ENCODE assay signal across 8 cellular contexts in genomic region chr14:91418387-91419043, GRCh38. TPM values are rescaled to one million over a fixed set of nuclear protein-coding genes. Genes with fewer than 3 reads are reported as not detected.
A peak's percentile ranks its signal among the peaks of the same experiment; 100 is the strongest.
DNase-seq lines count a peak whose midpoint lies in the region; ATAC-seq and TF ChIP-seq lines count a peak whose summit lies in the region.

No MANE protein-coding gene starts in this region.

- no peaks in the 10 kb centered on the region for H3K9me3 Mint-ChIP-seq in WTC11

- no peaks in the 10 kb centered on the region; the same call in 1 of the 2 replicates for H3K27me3 Mint-ChIP-seq in WTC11 (ENCODE audit: low read depth)

- H3K36me3 Mint-ChIP-seq in WTC11, result peaks cover 5% of the 10 kb centered on the region; the same call in 1 of the 2 replicates

- POLR2A ChIA-PET in WTC11 (lab: Charles Lee), result interaction anchor here (0.6 to 0.7 kb wide), 2 partner anchors 64 to 69 kb away, joined by 3 read pairs; no protein-coding TSS in a partner anchor

- peak; percentile 94 for TF ChIP-seq CTCF in AG09319 (IDR thresholded peaks at IDR 0.05; ENCODE audit: low read depth, low read length)
- TF ChIP-seq CTCF in WTC11 (IDR thresholded peaks at IDR 0.05), result peak; percentile 98

- CTCF ChIA-PET in WTC11 (lab: Charles Lee), result interaction anchor here (0.7 to 7.0 kb wide), 19 partner anchors 9 to 493 kb away, joined by 3 to 97 read pairs (median 4); no protein-coding TSS in a partner anchor

- H3K27ac Mint-ChIP-seq in WTC11, result no peak overlapping the region

- ATAC-seq in GM18517 (IDR thresholded peaks at IDR 0.05; ENCODE audit: unreplicated experiment), result peak; percentile 36
- ATAC-seq in WTC11, result peak; percentile 23

- peaks cover 35% of the 10 kb centered on the region for H3K4me1 Mint-ChIP-seq in WTC11

- DNase-seq in AG09319 (ENCODE audit: extremely low read depth, low read depth), result no peak
- peak; percentile 6 for DNase-seq in NCI-H1048 (lab: John Stamatoyannopoulos, UW)
- DNase-seq in WTC11 (ENCODE audit: low spot score), result peak; percentile 83
- DNase-seq in central memory CD4-positive, alpha-beta T cell, result peak; percentile 81
- DNase-seq in kidney glomerular epithelial cell (lab: John Stamatoyannopoulos, UW), result peak; percentile 25
- DNase-seq in stimulated activated CD4-positive, alpha-beta T cell treated with anti-CD3 and anti-CD28 coated beads, Interleukin-1b, Interleukin-23, amount 100 ng/mL, for 24 hours (ENCODE audit: low read depth in 4 of 4, low spot score in 1 of 4), result peak in 3 of 4 experiments; percentile 50 to 71 (median 68)
- DNase-seq in SKM-1 treated with dmso at 0.1 percent for 144 hours (lab: John Stamatoyannopoulos, UW; ENCODE audit: unreplicated experiment), result no peak

- peak overlapping the region; percentile 53 for H3K4me3 Mint-ChIP-seq in WTC11

TF ChIP-seq in WTC11, 78 proteins besides CTCF, POLR2A, EP300 and RAD21 (continues in another document):
- TF ChIP-seq ZNF263 (CRISPR knock-in tag; IDR thresholded peaks at IDR 0.05; ENCODE audit: low read depth) (0 out of 2 replicates have a peak, but pooled peaks have one; percentile 12), ZNF423 (CRISPR knock-in tag; IDR thresholded peaks at IDR 0.05) (no peak), SOX15 (CRISPR knock-in tag; IDR thresholded peaks at IDR 0.05) (no peak), PRRX2 (CRISPR knock-in tag; IDR thresholded peaks at IDR 0.05) (no peak), ZBTB21 (CRISPR knock-in tag; IDR thresholded peaks at IDR 0.05; ENCODE audit: borderline replicate concordance) (no peak), TCF7 (CRISPR knock-in tag; IDR thresholded peaks at IDR 0.05; ENCODE audit: low read depth) (peak; percentile 11; the same call in 1 of the 2 replicates), ETV6 (CRISPR knock-in tag; IDR thresholded peaks at IDR 0.05) (0 out of 2 replicates have a peak, but pooled peaks have one; percentile 16)
- TF ChIP-seq, protein P1, sequence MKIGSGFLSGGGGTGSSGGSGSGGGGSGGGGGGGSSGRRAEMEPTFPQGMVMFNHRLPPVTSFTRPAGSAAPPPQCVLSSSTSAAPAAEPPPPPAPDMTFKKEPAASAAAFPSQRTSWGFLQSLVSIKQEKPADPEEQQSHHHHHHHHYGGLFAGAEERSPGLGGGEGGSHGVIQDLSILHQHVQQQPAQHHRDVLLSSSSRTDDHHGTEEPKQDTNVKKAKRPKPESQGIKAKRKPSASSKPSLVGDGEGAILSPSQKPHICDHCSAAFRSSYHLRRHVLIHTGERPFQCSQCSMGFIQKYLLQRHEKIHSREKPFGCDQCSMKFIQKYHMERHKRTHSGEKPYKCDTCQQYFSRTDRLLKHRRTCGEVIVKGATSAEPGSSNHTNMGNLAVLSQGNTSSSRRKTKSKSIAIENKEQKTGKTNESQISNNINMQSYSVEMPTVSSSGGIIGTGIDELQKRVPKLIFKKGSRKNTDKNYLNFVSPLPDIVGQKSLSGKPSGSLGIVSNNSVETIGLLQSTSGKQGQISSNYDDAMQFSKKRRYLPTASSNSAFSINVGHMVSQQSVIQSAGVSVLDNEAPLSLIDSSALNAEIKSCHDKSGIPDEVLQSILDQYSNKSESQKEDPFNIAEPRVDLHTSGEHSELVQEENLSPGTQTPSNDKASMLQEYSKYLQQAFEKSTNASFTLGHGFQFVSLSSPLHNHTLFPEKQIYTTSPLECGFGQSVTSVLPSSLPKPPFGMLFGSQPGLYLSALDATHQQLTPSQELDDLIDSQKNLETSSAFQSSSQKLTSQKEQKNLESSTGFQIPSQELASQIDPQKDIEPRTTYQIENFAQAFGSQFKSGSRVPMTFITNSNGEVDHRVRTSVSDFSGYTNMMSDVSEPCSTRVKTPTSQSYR (CRISPR knock-in tag; IDR thresholded peaks at IDR 0.05), result no peak
- TF ChIP-seq, protein P2, sequence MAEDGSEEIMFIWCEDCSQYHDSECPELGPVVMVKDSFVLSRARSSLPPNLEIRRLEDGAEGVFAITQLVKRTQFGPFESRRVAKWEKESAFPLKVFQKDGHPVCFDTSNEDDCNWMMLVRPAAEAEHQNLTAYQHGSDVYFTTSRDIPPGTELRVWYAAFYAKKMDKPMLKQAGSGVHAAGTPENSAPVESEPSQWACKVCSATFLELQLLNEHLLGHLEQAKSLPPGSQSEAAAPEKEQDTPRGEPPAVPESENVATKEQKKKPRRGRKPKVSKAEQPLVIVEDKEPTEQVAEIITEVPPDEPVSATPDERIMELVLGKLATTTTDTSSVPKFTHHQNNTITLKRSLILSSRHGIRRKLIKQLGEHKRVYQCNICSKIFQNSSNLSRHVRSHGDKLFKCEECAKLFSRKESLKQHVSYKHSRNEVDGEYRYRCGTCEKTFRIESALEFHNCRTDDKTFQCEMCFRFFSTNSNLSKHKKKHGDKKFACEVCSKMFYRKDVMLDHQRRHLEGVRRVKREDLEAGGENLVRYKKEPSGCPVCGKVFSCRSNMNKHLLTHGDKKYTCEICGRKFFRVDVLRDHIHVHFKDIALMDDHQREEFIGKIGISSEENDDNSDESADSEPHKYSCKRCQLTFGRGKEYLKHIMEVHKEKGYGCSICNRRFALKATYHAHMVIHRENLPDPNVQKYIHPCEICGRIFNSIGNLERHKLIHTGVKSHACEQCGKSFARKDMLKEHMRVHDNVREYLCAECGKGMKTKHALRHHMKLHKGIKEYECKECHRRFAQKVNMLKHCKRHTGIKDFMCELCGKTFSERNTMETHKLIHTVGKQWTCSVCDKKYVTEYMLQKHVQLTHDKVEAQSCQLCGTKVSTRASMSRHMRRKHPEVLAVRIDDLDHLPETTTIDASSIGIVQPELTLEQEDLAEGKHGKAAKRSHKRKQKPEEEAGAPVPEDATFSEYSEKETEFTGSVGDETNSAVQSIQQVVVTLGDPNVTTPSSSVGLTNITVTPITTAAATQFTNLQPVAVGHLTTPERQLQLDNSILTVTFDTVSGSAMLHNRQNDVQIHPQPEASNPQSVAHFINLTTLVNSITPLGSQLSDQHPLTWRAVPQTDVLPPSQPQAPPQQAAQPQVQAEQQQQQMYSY (CRISPR knock-in tag; IDR thresholded peaks at IDR 0.05), result peak; percentile 26
- TF ChIP-seq, protein P3, sequence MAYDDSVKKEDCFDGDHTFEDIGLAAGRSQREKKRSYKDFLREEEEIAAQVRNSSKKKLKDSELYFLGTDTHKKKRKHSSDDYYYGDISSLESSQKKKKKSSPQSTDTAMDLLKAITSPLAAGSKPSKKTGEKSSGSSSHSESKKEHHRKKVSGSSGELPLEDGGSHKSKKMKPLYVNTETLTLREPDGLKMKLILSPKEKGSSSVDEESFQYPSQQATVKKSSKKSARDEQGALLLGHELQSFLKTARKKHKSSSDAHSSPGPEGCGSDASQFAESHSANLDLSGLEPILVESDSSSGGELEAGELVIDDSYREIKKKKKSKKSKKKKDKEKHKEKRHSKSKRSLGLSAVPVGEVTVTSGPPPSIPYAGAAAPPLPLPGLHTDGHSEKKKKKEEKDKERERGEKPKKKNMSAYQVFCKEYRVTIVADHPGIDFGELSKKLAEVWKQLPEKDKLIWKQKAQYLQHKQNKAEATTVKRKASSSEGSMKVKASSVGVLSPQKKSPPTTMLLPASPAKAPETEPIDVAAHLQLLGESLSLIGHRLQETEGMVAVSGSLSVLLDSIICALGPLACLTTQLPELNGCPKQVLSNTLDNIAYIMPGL (CRISPR knock-in tag; IDR thresholded peaks at IDR 0.05), result peak; percentile 73
- TF ChIP-seq, protein P4, sequence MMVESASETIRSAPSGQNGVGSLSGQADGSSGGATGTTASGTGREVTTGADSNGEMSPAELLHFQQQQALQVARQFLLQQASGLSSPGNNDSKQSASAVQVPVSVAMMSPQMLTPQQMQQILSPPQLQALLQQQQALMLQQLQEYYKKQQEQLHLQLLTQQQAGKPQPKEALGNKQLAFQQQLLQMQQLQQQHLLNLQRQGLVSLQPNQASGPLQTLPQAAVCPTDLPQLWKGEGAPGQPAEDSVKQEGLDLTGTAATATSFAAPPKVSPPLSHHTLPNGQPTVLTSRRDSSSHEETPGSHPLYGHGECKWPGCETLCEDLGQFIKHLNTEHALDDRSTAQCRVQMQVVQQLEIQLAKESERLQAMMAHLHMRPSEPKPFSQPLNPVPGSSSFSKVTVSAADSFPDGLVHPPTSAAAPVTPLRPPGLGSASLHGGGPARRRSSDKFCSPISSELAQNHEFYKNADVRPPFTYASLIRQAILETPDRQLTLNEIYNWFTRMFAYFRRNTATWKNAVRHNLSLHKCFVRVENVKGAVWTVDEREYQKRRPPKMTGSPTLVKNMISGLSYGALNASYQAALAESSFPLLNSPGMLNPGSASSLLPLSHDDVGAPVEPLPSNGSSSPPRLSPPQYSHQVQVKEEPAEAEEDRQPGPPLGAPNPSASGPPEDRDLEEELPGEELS (CRISPR knock-in tag; IDR thresholded peaks at IDR 0.05), result peak; percentile 24; the same call in 1 of the 2 replicates
- TF ChIP-seq, protein P5, sequence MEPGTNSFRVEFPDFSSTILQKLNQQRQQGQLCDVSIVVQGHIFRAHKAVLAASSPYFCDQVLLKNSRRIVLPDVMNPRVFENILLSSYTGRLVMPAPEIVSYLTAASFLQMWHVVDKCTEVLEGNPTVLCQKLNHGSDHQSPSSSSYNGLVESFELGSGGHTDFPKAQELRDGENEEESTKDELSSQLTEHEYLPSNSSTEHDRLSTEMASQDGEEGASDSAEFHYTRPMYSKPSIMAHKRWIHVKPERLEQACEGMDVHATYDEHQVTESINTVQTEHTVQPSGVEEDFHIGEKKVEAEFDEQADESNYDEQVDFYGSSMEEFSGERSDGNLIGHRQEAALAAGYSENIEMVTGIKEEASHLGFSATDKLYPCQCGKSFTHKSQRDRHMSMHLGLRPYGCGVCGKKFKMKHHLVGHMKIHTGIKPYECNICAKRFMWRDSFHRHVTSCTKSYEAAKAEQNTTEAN (CRISPR knock-in tag; IDR thresholded peaks at IDR 0.05), result no peak; the same call in 1 of the 2 replicates
- TF ChIP-seq, protein P6, sequence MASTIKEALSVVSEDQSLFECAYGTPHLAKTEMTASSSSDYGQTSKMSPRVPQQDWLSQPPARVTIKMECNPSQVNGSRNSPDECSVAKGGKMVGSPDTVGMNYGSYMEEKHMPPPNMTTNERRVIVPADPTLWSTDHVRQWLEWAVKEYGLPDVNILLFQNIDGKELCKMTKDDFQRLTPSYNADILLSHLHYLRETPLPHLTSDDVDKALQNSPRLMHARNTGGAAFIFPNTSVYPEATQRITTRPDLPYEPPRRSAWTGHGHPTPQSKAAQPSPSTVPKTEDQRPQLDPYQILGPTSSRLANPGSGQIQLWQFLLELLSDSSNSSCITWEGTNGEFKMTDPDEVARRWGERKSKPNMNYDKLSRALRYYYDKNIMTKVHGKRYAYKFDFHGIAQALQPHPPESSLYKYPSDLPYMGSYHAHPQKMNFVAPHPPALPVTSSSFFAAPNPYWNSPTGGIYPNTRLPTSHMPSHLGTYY (CRISPR knock-in tag; IDR thresholded peaks at IDR 0.05), result no peak
- TF ChIP-seq, protein P7, sequence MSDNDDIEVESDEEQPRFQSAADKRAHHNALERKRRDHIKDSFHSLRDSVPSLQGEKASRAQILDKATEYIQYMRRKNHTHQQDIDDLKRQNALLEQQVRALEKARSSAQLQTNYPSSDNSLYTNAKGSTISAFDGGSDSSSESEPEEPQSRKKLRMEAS (CRISPR knock-in tag; IDR thresholded peaks at IDR 0.05), result peak; percentile 83

RNA-seq across cellular contexts. Expression of gene CCDC88C, which starts 0.9 kb away (rescaled TPM):
- total RNA-seq in WTC11 (2021), result 46.4 to 64.8 TPM (median 46.6 TPM) in 3 replicates

Comparison
In these comparisons a context has a peak if more than half of its experiments do, and no peak if none do; other contexts are left out.
1. DNase-seq: peak in NCI-H1048 (single experiment), WTC11 (single experiment), central memory CD4-positive, alpha-beta T cell (single experiment), kidney glomerular epithelial cell (single experiment) and stimulated activated CD4-positive, alpha-beta T cell treated with anti-CD3 and anti-CD28 coated beads, Interleukin-1b, Interleukin-23, amount 100 ng/mL, for 24 hours (3 of 4); none in AG09319 (single experiment) and SKM-1 treated with dmso at 0.1 percent for 144 hours (single experiment).